18 cellular contexts compared by ENCODE assay signal in genomic region chr2:112714836-112715631, GRCh38. TPM values are rescaled to one million over a fixed set of nuclear protein-coding genes. Genes with fewer than 3 reads are reported as not detected.
A peak's percentile ranks its signal among the peaks of the same experiment; 100 is the strongest.
DNase-seq lines count a peak whose midpoint lies in the region; ATAC-seq, FAIRE-seq and TF ChIP-seq lines count a peak whose summit lies in the region.
"Had no signal": no experiment of that assay in that cellular context is flagged by ENCODE, and none has a peak within 500 bp of the region (broad histone marks: within the 10 kb centered on the region; RNA-seq: fewer than 3 reads in every experiment).

No MANE protein-coding gene starts in this region.

- no peak for TF ChIP-seq CTCF in A549 (IDR thresholded peaks at IDR 0.05)

- peaks cover 69% of the 10 kb centered on the region for H3K27me3 Mint-ChIP-seq in activated naive CD4-positive, alpha-beta T cell treated with anti-CD3 and anti-CD28 coated beads, Interleukin-2, amount 10 ng/mL, durations not matched to agents 7 days and 5 days

- H3K9ac ChIP-seq in adipocyte (ENCODE audit: low read length), result no peak overlapping the region

- H3K9me3 ChIP-seq in A549 (no peaks in the 10 kb centered on the region), adipocyte (ENCODE audit: control insufficient read depth, low read length) (no peaks in the 10 kb centered on the region)
- H3K9me3 ChIP-seq: Caco-2, colonic mucosa, tibial artery had no signal

- POLR2A ChIA-PET in A549 (lab: Yijun Ruan, JAX), result no interaction called here

- peak; percentile 35 to 64 for DNase-seq in A549 (ENCODE audit: low read depth in 1 of 2, low spot score in 1 of 2)
- DNase-seq in HS-27A (ENCODE audit: low read depth), result peak; percentile 75
- peak; percentile 36 for DNase-seq in adipocyte (ENCODE audit: low read depth)
- DNase-seq in glomerular visceral epithelial cell (ENCODE audit: extremely low spot score), result peak; percentile 63
- no peak for DNase-seq in activated naive CD4-positive, alpha-beta T cell treated with anti-CD3 and anti-CD28 coated beads, Interleukin-2, amount 10 ng/mL, durations not matched to agents 7 days and 5 days
- no peak for DNase-seq in NCI-H1930 (lab: John Stamatoyannopoulos, UW)
- DNase-seq: activated CD4-positive, alpha-beta T cell treated with anti-CD3 and anti-CD28 coated beads, Interleukin-2, amount 50 U/mL, for 48 hours; amygdala; Caco-2; colonic mucosa; mesendoderm; NCI-H1436; NCI-H2227 treated with DMSO at 0.1 percent for 48 hours; stimulated activated CD4-positive, alpha-beta T cell treated with anti-CD3 and anti-CD28 coated beads, Interleukin-4, amount 100 ng/mL, for 24 hours; tibial artery had no signal

- no peaks in the 10 kb centered on the region for H3K36me3 ChIP-seq in adipocyte (ENCODE audit: control insufficient read depth, insufficient read depth, low read length, severe bottlenecking)
- H3K36me3 ChIP-seq: colonic mucosa, tibial artery had no signal

- no peaks in the 10 kb centered on the region for H3K36me3 Mint-ChIP-seq in activated naive CD4-positive, alpha-beta T cell treated with anti-CD3 and anti-CD28 coated beads, Interleukin-2, amount 10 ng/mL, durations not matched to agents 7 days and 5 days

- TF ChIP-seq EP300 in A549 (IDR thresholded peaks at IDR 0.05), result no peak

- no peak for FAIRE-seq in A549 (lab: Jason Lieb, UNC)

- H3K4me3 ChIP-seq in A549 (no peak overlapping the region), adipocyte (ENCODE audit: low read length) (no peak overlapping the region)
- H3K4me3 ChIP-seq: colonic mucosa, tibial artery had no signal

- TF ChIP-seq RAD21 in A549 (conservative IDR thresholded peaks at IDR 0.05 in 1 of 2, IDR thresholded peaks at IDR 0.05 in 1 of 2), result no peak

- WGBS in A549 (ENCODE audit: missing lambda C conversion rate), result 51% methylated on average over 7 of the region's 7 CpGs

- no peaks in the 10 kb centered on the region for H3K27me3 ChIP-seq in adipocyte (replicated peaks; ENCODE audit: control insufficient read depth, insufficient read depth, low read length)
- H3K27me3 ChIP-seq: colonic mucosa had no signal

- CTCF ChIA-PET in A549 (lab: Yijun Ruan, JAX), result interaction anchor here (0.5 to 2.1 kb wide), 8 partner anchors 9 to 128 kb away, joined by 3 to 9 read pairs (median 4); no protein-coding TSS in a partner anchor
- CTCF ChIA-PET in activated naive CD4-positive, alpha-beta T cell treated with anti-CD3 and anti-CD28 coated beads, Interleukin-2, amount 10 ng/mL, durations not matched to agents 7 days and 5 days (lab: Charles Lee), result interaction anchor here (0.9 to 2.2 kb wide), 4 partner anchors 14 to 115 kb away, joined by 3 to 5 read pairs (median 4); no protein-coding TSS in a partner anchor

- peak overlapping the region; percentile 37 to 76; a peak in 5 of 6 replicates for H3K27ac ChIP-seq in A549
- H3K27ac ChIP-seq: colonic mucosa, tibial artery had no signal

- H3K4me2 ChIP-seq in A549, result peak overlapping the region; percentile 38

- ATAC-seq in A549 (peak; percentile 71 to 85; a peak in 4 of 6 replicates), HG02759 (IDR thresholded peaks at IDR 0.05; ENCODE audit: unreplicated experiment) (no peak), HG03460 (IDR thresholded peaks at IDR 0.05; ENCODE audit: unreplicated experiment) (no peak)

- no peaks in the 10 kb centered on the region for H3K4me1 Mint-ChIP-seq in activated naive CD4-positive, alpha-beta T cell treated with anti-CD3 and anti-CD28 coated beads, Interleukin-2, amount 10 ng/mL, durations not matched to agents 7 days and 5 days

- no peak overlapping the region for H3K27ac Mint-ChIP-seq in activated naive CD4-positive, alpha-beta T cell treated with anti-CD3 and anti-CD28 coated beads, Interleukin-2, amount 10 ng/mL, durations not matched to agents 7 days and 5 days

- no peak for TF ChIP-seq POLR2A in A549 (IDR thresholded peaks at IDR 0.05; ENCODE audit: low read length)

- no peak overlapping the region for H3K4me3 Mint-ChIP-seq in activated naive CD4-positive, alpha-beta T cell treated with anti-CD3 and anti-CD28 coated beads, Interleukin-2, amount 10 ng/mL, durations not matched to agents 7 days and 5 days

- H3K9me3 Mint-ChIP-seq in activated naive CD4-positive, alpha-beta T cell treated with anti-CD3 and anti-CD28 coated beads, Interleukin-2, amount 10 ng/mL, durations not matched to agents 7 days and 5 days, result no peaks in the 10 kb centered on the region

- H3K4me1 ChIP-seq in A549 (peaks cover 17% of the 10 kb centered on the region), adipocyte (ENCODE audit: control insufficient read depth, insufficient read depth, low read length) (peaks cover 5% of the 10 kb centered on the region)
- H3K4me1 ChIP-seq: colonic mucosa, tibial artery had no signal

TF ChIP-seq in A549, 52 proteins besides CTCF, POLR2A, EP300 and RAD21:
- no peak for TF ChIP-seq BHLHE40 (IDR thresholded peaks at IDR 0.05; ENCODE audit: low read depth, low read length)
- TF ChIP-seq TFCP2L1 (CRISPR knock-in tag; IDR thresholded peaks at IDR 0.05), result no peak
- TF ChIP-seq RNF2 (IDR thresholded peaks at IDR 0.05; ENCODE audit: borderline replicate concordance, low read depth), result no peak
- TF ChIP-seq HEYL (CRISPR knock-in tag; IDR thresholded peaks at IDR 0.05), result no peak
- no peak for TF ChIP-seq JUN (IDR thresholded peaks at IDR 0.05)
- TF ChIP-seq TP53 (CRISPR knock-in tag; IDR thresholded peaks at IDR 0.05), result no peak
- TF ChIP-seq FOSL2 (IDR thresholded peaks at IDR 0.05), result no peak
- peak; percentile 72 for TF ChIP-seq FOSL2 (CRISPR knock-in tag; IDR thresholded peaks at IDR 0.05)
- TF ChIP-seq MAX (IDR thresholded peaks at IDR 0.05), result 0 out of 2 replicates have a peak, but pooled peaks have one; percentile 33
- no peak for TF ChIP-seq NFE2L2 (conservative IDR thresholded peaks at IDR 0.05; ENCODE audit: low read length)
- TF ChIP-seq HES2 (IDR thresholded peaks at IDR 0.05), result no peak
- TF ChIP-seq KDM1A (IDR thresholded peaks at IDR 0.05; ENCODE audit: low read depth), result no peak
- no peak for TF ChIP-seq HOXB5 (CRISPR knock-in tag; IDR thresholded peaks at IDR 0.05)

RNA-seq across cellular contexts. Expression of gene NT5DC4, which starts 5.8 kb away (rescaled TPM):
- polyA plus RNA-seq in A549 (2011; rRNA removed) (not detected in 2 replicates), A549 (2017; fragmentation: RNase III; extraction: RNeasy Plus Mini Kit Qiagen cat#74134 plus additional on column Dnase treatment) (not detected in 3 replicates)
- not detected in 2 replicates for polyA plus RNA-seq in A549 (2012; cell fraction: cytosol; rRNA removed)
- 0.01 TPM in 1 of 2 replicates, not detected in the other for polyA plus RNA-seq in A549 (2012; cell fraction: nucleus; rRNA removed)
- not detected in 2 replicates for polyA minus RNA-seq in A549 (2011; rRNA and poly(A)+ RNA removed)
- polyA plus RNA-seq: fibroblast of lung had no signal

RNA-seq across cellular contexts. Expression of gene CKAP2L, which starts 49.4 kb away (rescaled TPM):
- polyA plus RNA-seq in A549 (2011; rRNA removed) (11.3 and 14.0 TPM in 2 replicates), A549 (2017; fragmentation: RNase III; extraction: RNeasy Plus Mini Kit Qiagen cat#74134 plus additional on column Dnase treatment) (14.0 to 17.1 TPM (median 15.9 TPM) in 3 replicates)
- 4.3 and 4.4 TPM in 2 replicates for polyA plus RNA-seq in A549 (2012; cell fraction: cytosol; rRNA removed)
- 1.8 and 2.1 TPM in 2 replicates for polyA plus RNA-seq in A549 (2012; cell fraction: nucleus; rRNA removed)
- 3.9 and 7.9 TPM in 2 replicates for polyA minus RNA-seq in A549 (2011; rRNA and poly(A)+ RNA removed)

Comparison
In these comparisons a context has a peak if more than half of its experiments do, and no peak if none do; other contexts are left out.
1. ATAC-seq: peak in A549 (2 of 2); none in HG02759 (single experiment) and HG03460 (single experiment).
2. DNase-seq: peak in A549 (2 of 2), HS-27A (single experiment), adipocyte (single experiment) and glomerular visceral epithelial cell (single experiment); none in activated naive CD4-positive, alpha-beta T cell treated with anti-CD3 and anti-CD28 coated beads, Interleukin-2, amount 10 ng/mL, durations not matched to agents 7 days and 5 days (single experiment) and NCI-H1930 (0 of 2).